Comparison of ENCODE assay signal across 1 cellular context in the genomic region with DNA sequence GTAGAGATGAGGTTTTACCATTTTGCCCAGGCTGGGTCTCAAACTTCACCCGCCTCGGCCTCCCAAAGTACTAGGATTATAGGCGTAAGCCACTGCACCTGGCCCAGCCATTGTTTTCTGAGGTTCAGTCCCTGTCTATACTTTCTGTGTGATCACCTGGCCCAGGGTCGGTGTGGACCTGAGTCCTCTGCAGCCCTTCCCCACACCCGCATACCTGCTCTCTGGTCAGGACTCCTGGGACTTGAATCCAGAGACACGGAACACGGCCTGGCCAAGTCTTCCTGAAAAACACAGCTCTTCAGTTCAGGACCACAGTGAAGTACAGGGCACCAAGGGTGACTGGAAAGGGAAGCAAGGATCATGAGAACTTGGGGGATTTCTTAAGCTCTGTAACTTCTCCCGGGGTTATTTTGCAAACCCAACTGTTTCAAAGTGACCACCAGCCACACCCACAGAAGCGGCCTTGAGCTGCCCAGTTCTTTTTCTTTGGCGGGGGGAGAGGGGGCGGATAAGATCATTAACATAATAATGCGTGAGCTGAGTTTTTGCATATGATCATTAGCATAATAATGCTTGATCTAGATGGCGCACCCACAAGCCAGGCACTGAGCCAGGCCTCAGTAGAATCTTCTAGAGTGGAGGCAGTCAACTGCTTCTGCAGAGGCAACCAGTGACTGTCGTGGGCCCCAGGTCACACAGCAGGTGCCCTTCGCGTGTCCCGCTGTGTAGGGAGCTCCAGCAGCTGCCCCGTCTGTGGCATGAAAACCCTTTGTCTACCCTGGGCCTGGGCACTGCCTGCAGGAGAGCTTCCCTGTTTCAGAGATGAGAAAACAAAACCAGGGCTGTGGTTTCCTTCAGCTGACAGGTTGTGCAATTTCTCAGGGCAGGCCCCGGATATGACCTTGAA.
TF ChIP-seq lines count a peak whose summit lies in the region.

No MANE protein-coding gene starts in this region.

TF ChIP-seq in GM12878, 131 proteins besides CTCF, POLR2A, EP300 and RAD21 (continued from another document and continues in another):
- TF ChIP-seq NBN (IDR thresholded peaks at IDR 0.05) = peak; percentile 88
- TF ChIP-seq STAT1 (conservative IDR thresholded peaks at IDR 0.05) = no peak; the same call in 1 of the 2 replicates
- TF ChIP-seq CHD2 (IDR thresholded peaks at IDR 0.05; ENCODE audit: borderline replicate concordance, low read depth, low read length) = 0 out of 2 replicates have a peak, but pooled peaks have one; percentile 15
- TF ChIP-seq MTA3 (IDR thresholded peaks at IDR 0.05; ENCODE audit: borderline replicate concordance, low read length) = peak; percentile 93
- TF ChIP-seq TBL1XR1 (IDR thresholded peaks at IDR 0.05; ENCODE audit: low read depth, low read length) = no peak; the same call in 1 of the 2 replicates
- TF ChIP-seq RELA (IDR thresholded peaks at IDR 0.05; ENCODE audit: borderline replicate concordance, partially characterized antibody) = peak; percentile 49
- peak; percentile 64; the same call in 1 of the 2 replicates for TF ChIP-seq MXI1 (IDR thresholded peaks at IDR 0.05; ENCODE audit: low read depth, low read length)
- TF ChIP-seq ATF7 (IDR thresholded peaks at IDR 0.05; ENCODE audit: low read depth) = peak; percentile 68; the same call in 1 of the 2 replicates
- TF ChIP-seq, protein P1, sequence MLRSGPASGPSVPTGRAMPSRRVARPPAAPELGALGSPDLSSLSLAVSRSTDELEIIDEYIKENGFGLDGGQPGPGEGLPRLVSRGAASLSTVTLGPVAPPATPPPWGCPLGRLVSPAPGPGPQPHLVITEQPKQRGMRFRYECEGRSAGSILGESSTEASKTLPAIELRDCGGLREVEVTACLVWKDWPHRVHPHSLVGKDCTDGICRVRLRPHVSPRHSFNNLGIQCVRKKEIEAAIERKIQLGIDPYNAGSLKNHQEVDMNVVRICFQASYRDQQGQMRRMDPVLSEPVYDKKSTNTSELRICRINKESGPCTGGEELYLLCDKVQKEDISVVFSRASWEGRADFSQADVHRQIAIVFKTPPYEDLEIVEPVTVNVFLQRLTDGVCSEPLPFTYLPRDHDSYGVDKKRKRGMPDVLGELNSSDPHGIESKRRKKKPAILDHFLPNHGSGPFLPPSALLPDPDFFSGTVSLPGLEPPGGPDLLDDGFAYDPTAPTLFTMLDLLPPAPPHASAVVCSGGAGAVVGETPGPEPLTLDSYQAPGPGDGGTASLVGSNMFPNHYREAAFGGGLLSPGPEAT (IDR thresholded peaks at IDR 0.05; ENCODE audit: low read depth) = peak; percentile 74
- TF ChIP-seq PAX5 (IDR thresholded peaks at IDR 0.05; ENCODE audit: borderline replicate concordance, low read depth, low read length) = peak; percentile 73
- TF ChIP-seq NFYA (IDR thresholded peaks at IDR 0.05; ENCODE audit: borderline replicate concordance, low read depth, low read length) = no peak
- TF ChIP-seq TAF1 (IDR thresholded peaks at IDR 0.05; ENCODE audit: borderline replicate concordance, low read depth, low read length) = peak; percentile 14; the same call in 1 of the 2 replicates
- TF ChIP-seq GABPA (IDR thresholded peaks at IDR 0.05; ENCODE audit: low read depth) = peak; percentile 64; the same call in 1 of the 2 replicates
- no peak for TF ChIP-seq TARDBP (IDR thresholded peaks at IDR 0.05; ENCODE audit: borderline replicate concordance)
- TF ChIP-seq, protein P2, sequence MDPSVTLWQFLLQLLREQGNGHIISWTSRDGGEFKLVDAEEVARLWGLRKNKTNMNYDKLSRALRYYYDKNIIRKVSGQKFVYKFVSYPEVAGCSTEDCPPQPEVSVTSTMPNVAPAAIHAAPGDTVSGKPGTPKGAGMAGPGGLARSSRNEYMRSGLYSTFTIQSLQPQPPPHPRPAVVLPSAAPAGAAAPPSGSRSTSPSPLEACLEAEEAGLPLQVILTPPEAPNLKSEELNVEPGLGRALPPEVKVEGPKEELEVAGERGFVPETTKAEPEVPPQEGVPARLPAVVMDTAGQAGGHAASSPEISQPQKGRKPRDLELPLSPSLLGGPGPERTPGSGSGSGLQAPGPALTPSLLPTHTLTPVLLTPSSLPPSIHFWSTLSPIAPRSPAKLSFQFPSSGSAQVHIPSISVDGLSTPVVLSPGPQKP (IDR thresholded peaks at IDR 0.05; ENCODE audit: low read depth, low read length) = no peak
- TF ChIP-seq, protein P3, sequence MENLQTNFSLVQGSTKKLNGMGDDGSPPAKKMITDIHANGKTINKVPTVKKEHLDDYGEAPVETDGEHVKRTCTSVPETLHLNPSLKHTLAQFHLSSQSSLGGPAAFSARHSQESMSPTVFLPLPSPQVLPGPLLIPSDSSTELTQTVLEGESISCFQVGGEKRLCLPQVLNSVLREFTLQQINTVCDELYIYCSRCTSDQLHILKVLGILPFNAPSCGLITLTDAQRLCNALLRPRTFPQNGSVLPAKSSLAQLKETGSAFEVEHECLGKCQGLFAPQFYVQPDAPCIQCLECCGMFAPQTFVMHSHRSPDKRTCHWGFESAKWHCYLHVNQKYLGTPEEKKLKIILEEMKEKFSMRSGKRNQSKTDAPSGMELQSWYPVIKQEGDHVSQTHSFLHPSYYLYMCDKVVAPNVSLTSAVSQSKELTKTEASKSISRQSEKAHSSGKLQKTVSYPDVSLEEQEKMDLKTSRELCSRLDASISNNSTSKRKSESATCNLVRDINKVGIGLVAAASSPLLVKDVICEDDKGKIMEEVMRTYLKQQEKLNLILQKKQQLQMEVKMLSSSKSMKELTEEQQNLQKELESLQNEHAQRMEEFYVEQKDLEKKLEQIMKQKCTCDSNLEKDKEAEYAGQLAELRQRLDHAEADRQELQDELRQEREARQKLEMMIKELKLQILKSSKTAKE (IDR thresholded peaks at IDR 0.05; ENCODE audit: low read depth, poor library complexity, severe bottlenecking) = peak; percentile 72
- TF ChIP-seq, protein P4, sequence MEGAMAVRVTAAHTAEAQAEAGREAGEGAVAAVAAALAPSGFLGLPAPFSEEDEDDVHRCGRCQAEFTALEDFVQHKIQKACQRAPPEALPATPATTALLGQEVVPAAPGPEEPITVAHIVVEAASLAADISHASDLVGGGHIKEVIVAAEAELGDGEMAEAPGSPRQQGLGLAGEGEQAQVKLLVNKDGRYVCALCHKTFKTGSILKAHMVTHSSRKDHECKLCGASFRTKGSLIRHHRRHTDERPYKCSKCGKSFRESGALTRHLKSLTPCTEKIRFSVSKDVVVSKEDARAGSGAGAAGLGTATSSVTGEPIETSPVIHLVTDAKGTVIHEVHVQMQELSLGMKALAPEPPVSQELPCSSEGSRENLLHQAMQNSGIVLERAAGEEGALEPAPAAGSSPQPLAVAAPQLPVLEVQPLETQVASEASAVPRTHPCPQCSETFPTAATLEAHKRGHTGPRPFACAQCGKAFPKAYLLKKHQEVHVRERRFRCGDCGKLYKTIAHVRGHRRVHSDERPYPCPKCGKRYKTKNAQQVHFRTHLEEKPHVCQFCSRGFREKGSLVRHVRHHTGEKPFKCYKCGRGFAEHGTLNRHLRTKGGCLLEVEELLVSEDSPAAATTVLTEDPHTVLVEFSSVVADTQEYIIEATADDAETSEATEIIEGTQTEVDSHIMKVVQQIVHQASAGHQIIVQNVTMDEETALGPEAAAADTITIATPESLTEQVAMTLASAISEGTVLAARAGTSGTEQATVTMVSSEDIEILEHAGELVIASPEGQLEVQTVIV (IDR thresholded peaks at IDR 0.05; ENCODE audit: borderline replicate concordance, partially characterized antibody) = no peak
- TF ChIP-seq SP1 (IDR thresholded peaks at IDR 0.05; ENCODE audit: low read depth, low read length) = peak; percentile 49
- TF ChIP-seq, protein P5, sequence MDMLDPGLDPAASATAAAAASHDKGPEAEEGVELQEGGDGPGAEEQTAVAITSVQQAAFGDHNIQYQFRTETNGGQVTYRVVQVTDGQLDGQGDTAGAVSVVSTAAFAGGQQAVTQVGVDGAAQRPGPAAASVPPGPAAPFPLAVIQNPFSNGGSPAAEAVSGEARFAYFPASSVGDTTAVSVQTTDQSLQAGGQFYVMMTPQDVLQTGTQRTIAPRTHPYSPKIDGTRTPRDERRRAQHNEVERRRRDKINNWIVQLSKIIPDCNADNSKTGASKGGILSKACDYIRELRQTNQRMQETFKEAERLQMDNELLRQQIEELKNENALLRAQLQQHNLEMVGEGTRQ (IDR thresholded peaks at IDR 0.05; ENCODE audit: borderline replicate concordance, low read depth, low read length) = no peak
- TF ChIP-seq KLF5 (IDR thresholded peaks at IDR 0.05; ENCODE audit: partially characterized antibody) = peak; percentile 76
- peak; percentile 72 to 79; a peak in 3 of 4 replicates for TF ChIP-seq IKZF2 (IDR thresholded peaks at IDR 0.05)
- TF ChIP-seq RBBP5 (conservative IDR thresholded peaks at IDR 0.05) = no peak
- TF ChIP-seq GATAD2B (conservative IDR thresholded peaks at IDR 0.05; ENCODE audit: low read depth) = peak; percentile 76; the same call in 1 of the 2 replicates
- TF ChIP-seq, protein P6, sequence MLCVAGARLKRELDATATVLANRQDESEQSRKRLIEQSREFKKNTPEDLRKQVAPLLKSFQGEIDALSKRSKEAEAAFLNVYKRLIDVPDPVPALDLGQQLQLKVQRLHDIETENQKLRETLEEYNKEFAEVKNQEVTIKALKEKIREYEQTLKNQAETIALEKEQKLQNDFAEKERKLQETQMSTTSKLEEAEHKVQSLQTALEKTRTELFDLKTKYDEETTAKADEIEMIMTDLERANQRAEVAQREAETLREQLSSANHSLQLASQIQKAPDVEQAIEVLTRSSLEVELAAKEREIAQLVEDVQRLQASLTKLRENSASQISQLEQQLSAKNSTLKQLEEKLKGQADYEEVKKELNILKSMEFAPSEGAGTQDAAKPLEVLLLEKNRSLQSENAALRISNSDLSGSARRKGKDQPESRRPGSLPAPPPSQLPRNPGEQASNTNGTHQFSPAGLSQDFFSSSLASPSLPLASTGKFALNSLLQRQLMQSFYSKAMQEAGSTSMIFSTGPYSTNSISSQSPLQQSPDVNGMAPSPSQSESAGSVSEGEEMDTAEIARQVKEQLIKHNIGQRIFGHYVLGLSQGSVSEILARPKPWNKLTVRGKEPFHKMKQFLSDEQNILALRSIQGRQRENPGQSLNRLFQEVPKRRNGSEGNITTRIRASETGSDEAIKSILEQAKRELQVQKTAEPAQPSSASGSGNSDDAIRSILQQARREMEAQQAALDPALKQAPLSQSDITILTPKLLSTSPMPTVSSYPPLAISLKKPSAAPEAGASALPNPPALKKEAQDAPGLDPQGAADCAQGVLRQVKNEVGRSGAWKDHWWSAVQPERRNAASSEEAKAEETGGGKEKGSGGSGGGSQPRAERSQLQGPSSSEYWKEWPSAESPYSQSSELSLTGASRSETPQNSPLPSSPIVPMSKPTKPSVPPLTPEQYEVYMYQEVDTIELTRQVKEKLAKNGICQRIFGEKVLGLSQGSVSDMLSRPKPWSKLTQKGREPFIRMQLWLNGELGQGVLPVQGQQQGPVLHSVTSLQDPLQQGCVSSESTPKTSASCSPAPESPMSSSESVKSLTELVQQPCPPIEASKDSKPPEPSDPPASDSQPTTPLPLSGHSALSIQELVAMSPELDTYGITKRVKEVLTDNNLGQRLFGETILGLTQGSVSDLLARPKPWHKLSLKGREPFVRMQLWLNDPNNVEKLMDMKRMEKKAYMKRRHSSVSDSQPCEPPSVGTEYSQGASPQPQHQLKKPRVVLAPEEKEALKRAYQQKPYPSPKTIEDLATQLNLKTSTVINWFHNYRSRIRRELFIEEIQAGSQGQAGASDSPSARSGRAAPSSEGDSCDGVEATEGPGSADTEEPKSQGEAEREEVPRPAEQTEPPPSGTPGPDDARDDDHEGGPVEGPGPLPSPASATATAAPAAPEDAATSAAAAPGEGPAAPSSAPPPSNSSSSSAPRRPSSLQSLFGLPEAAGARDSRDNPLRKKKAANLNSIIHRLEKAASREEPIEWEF (IDR thresholded peaks at IDR 0.05; ENCODE audit: insufficient replicate concordance, low read depth, low read length) = peak; percentile 80
- TF ChIP-seq RFX5 (IDR thresholded peaks at IDR 0.05; ENCODE audit: low read depth, low read length) = no peak
- TF ChIP-seq BHLHE40 (IDR thresholded peaks at IDR 0.05; ENCODE audit: borderline replicate concordance in 1 of 2, low read depth in 2 of 2, low read length in 1 of 2) = peak; percentile 65 to 70; a peak in 3 of 4 replicates
- TF ChIP-seq SIN3A (IDR thresholded peaks at IDR 0.05; ENCODE audit: low read depth, low read length) = no peak
- no peak for TF ChIP-seq ZNF274 (IDR thresholded peaks at IDR 0.05; ENCODE audit: insufficient read depth, insufficient read length)
- TF ChIP-seq EGR1 (IDR thresholded peaks at IDR 0.05; ENCODE audit: borderline replicate concordance in 1 of 2, low read depth in 2 of 2, low read length in 2 of 2) = 0 out of 3 replicates have a peak, but pooled peaks of 1 of the 2 experiments have one; percentile 1
- no peak for TF ChIP-seq FOS (IDR thresholded peaks at IDR 0.05; ENCODE audit: borderline replicate concordance, extremely low read depth, insufficient read length)
- TF ChIP-seq ZSCAN29 (IDR thresholded peaks at IDR 0.05) = peak; percentile 35; the same call in 1 of the 2 replicates
- no peak; the same call in 1 of the 2 replicates for TF ChIP-seq LARP7 (IDR thresholded peaks at IDR 0.05)
- no peak; the same call in 1 of the 2 replicates for TF ChIP-seq POLR2AphosphoS5 (IDR thresholded peaks at IDR 0.05; ENCODE audit: low read length)
- TF ChIP-seq SMAD5 (IDR thresholded peaks at IDR 0.05; ENCODE audit: low read depth) = no peak
- 0 out of 2 replicates have a peak, but pooled peaks have one; percentile 20 for TF ChIP-seq STAT3 (IDR thresholded peaks at IDR 0.05; ENCODE audit: low read depth, low read length)
- no peak for TF ChIP-seq JUND (IDR thresholded peaks at IDR 0.05; ENCODE audit: low read depth, low read length)
- TF ChIP-seq, protein P7, sequence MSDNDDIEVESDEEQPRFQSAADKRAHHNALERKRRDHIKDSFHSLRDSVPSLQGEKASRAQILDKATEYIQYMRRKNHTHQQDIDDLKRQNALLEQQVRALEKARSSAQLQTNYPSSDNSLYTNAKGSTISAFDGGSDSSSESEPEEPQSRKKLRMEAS (IDR thresholded peaks at IDR 0.05; ENCODE audit: low read depth, low read length) = no peak; the same call in 1 of the 2 replicates
- peak; percentile 86 for TF ChIP-seq DPF2 (IDR thresholded peaks at IDR 0.05)
- peak; percentile 33; the same call in 1 of the 2 replicates for TF ChIP-seq HDGF (IDR thresholded peaks at IDR 0.05)
- TF ChIP-seq SMARCA5 (IDR thresholded peaks at IDR 0.05) = peak; percentile 35; the same call in 1 of the 2 replicates
- peak; percentile 73; the same call in 1 of the 2 replicates for TF ChIP-seq MTA2 (IDR thresholded peaks at IDR 0.05; ENCODE audit: low read depth)
- TF ChIP-seq, protein P8, sequence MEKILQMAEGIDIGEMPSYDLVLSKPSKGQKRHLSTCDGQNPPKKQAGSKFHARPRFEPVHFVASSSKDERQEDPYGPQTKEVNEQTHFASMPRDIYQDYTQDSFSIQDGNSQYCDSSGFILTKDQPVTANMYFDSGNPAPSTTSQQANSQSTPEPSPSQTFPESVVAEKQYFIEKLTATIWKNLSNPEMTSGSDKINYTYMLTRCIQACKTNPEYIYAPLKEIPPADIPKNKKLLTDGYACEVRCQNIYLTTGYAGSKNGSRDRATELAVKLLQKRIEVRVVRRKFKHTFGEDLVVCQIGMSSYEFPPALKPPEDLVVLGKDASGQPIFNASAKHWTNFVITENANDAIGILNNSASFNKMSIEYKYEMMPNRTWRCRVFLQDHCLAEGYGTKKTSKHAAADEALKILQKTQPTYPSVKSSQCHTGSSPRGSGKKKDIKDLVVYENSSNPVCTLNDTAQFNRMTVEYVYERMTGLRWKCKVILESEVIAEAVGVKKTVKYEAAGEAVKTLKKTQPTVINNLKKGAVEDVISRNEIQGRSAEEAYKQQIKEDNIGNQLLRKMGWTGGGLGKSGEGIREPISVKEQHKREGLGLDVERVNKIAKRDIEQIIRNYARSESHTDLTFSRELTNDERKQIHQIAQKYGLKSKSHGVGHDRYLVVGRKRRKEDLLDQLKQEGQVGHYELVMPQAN (conservative IDR thresholded peaks at IDR 0.05) = peak; percentile 66
